In the genomic region with DNA sequence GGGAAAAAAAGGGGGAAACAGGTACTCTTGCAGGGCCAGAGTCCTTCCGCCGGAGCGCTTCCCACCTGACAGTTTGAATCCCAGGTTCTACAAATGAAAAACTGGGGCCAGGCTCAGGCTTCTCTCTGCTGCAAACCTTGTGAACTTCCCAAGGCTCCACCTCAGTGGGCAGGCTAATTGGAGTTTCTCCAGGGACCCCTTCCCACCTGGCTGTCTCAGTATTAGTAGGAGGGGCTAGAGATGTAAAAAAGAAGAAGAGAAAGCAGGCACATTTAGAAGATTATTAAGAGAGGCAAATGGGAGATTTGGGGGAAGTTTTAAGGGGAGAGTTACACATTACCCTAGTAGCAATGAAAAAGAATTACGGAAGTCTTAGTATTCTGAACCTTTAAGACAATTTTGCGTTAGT, we compare ENCODE assay signal across 8 cellular contexts. TPM values are rescaled to one million over a fixed set of nuclear protein-coding genes. Genes with fewer than 3 reads are reported as not detected.
A peak's percentile ranks its signal among the peaks of the same experiment; 100 is the strongest.
DNase-seq lines count a peak whose midpoint lies in the region; ATAC-seq, FAIRE-seq and TF ChIP-seq lines count a peak whose summit lies in the region.

No MANE protein-coding gene starts in this region.

- H3K9ac ChIP-seq in HepG2 (ENCODE audit: insufficient read depth, low read depth, low read length) = peak overlapping the region; percentile 83

- no peaks in the 10 kb centered on the region; the same call in 1 of the 2 replicates for H4K20me1 ChIP-seq in HepG2 (ENCODE audit: insufficient read depth, low read length)

- peak overlapping the region; percentile 97 for H3K4me3 Mint-ChIP-seq in activated naive CD8-positive, alpha-beta T cell treated with anti-CD3 and anti-CD28 coated beads, Interleukin-2, amount 10 ng/mL, durations not matched to agents 7 days and 5 days

- no peak for TF ChIP-seq EP300 in HepG2 (IDR thresholded peaks at IDR 0.05; ENCODE audit: low read depth in 2 of 2, low read length in 2 of 2)
- no peak for TF ChIP-seq EP300 in HepG2 (CRISPR knock-in tag; IDR thresholded peaks at IDR 0.05; ENCODE audit: borderline replicate concordance)

- peaks cover 38% of the 10 kb centered on the region for H3K79me2 ChIP-seq in HepG2 (ENCODE audit: insufficient read depth, low read length)

- TF ChIP-seq POLR2A in HepG2 (IDR thresholded peaks at IDR 0.05; ENCODE audit: insufficient read depth in 1 of 2, low read depth in 2 of 2, low read length in 2 of 2) = peak in 1 of 2 experiments; percentile 58; a peak in 2 of 4 replicates

- H3K4me1 Mint-ChIP-seq in activated naive CD8-positive, alpha-beta T cell treated with anti-CD3 and anti-CD28 coated beads, Interleukin-2, amount 10 ng/mL, durations not matched to agents 7 days and 5 days = peaks cover 62% of the 10 kb centered on the region

- FAIRE-seq in HepG2 (lab: Jason Lieb, UNC) = peak; percentile 76

- TF ChIP-seq CTCF in HepG2 (CRISPR knock-in tag; IDR thresholded peaks at IDR 0.05) (no peak), BE2C (IDR thresholded peaks at IDR 0.05; ENCODE audit: low read depth, low read length) (no peak)

- in situ Hi-C loops in HepG2 (cut with HindIII; ENCODE audit: extremely low pct_ligation_motif_present, low pct_unique_long_range_greater_than_20kb) = loop anchor here (5.0 kb wide), 1 partner anchor 58 kb away; no protein-coding TSS in a partner anchor

- TF ChIP-seq RAD21 in HepG2 (CRISPR knock-in tag; IDR thresholded peaks at IDR 0.05) = no peak

- H3K4me3 ChIP-seq in MG63 (peak overlapping the region; percentile 76), HepG2 (replicated peaks in 1 of 3; ENCODE audit: insufficient read depth in 1 of 3, low read depth in 2 of 3, low read length in 3 of 3) (peak overlapping the region; percentile 72 to 92 (median 86)), BE2C (ENCODE audit: low read depth, low read length) (no peak overlapping the region)

- CTCF ChIA-PET in HepG2 (lab: Yijun Ruan, JAX; ENCODE audit: low intra/inter-chr PET ratio, low total read pairs) = no interaction called here

- H3K4me1 ChIP-seq in HepG2 (ENCODE audit: insufficient read depth, low read length) (peaks cover 50% of the 10 kb centered on the region), BE2C (no peaks in the 10 kb centered on the region)

- peaks cover 14% of the 10 kb centered on the region for H3K36me3 ChIP-seq in MG63
- peaks cover 0 to 8% of the 10 kb centered on the region in 2 experiments; a peak in 4 of 5 replicates for H3K36me3 ChIP-seq in HepG2 (replicated peaks in 1 of 2; ENCODE audit: control insufficient read depth in 1 of 2, insufficient read depth in 2 of 2, low read length in 2 of 2)
- no peaks in the 10 kb centered on the region for H3K36me3 ChIP-seq in BE2C

- peaks cover 62% of the 10 kb centered on the region for H3K36me3 Mint-ChIP-seq in activated naive CD8-positive, alpha-beta T cell treated with anti-CD3 and anti-CD28 coated beads, Interleukin-2, amount 10 ng/mL, durations not matched to agents 7 days and 5 days

- no peaks in the 10 kb centered on the region for H3K27me3 ChIP-seq in MG63
- no peaks in the 10 kb centered on the region; a peak in 1 of 5 replicates for H3K27me3 ChIP-seq in HepG2 (ENCODE audit: control insufficient read depth in 1 of 2, insufficient read depth in 2 of 2, low read length in 2 of 2)
- H3K27me3 ChIP-seq in BE2C = no peaks in the 10 kb centered on the region

- WGBS in HepG2 (ENCODE audit: low lambda C conversion rate) = 4% methylated on average over 5 of the region's 5 CpGs

- H3K9me3 ChIP-seq in MG63 (peaks cover 3% of the 10 kb centered on the region; the same call in 1 of the 2 replicates), HepG2 (ENCODE audit: low read length) (no peaks in the 10 kb centered on the region), BE2C (no peaks in the 10 kb centered on the region)

- peaks cover 14% of the 10 kb centered on the region for H3K9me3 Mint-ChIP-seq in activated naive CD8-positive, alpha-beta T cell treated with anti-CD3 and anti-CD28 coated beads, Interleukin-2, amount 10 ng/mL, durations not matched to agents 7 days and 5 days

- no peak for ATAC-seq in activated naive CD8-positive, alpha-beta T cell treated with anti-CD3 and anti-CD28 coated beads, Interleukin-2, amount 10 ng/mL, durations not matched to agents 7 days and 5 days (ENCODE audit: low read depth)
- ATAC-seq in HepG2 = no peak
- ATAC-seq in left lobe of liver = no peak
- no peak for ATAC-seq in HG02840 (IDR thresholded peaks at IDR 0.05; ENCODE audit: low FRiP score, unreplicated experiment)

- no peak overlapping the region for H2AFZ ChIP-seq in HepG2 (ENCODE audit: low read length)

- H3K27ac ChIP-seq in HepG2 (ENCODE audit: extremely low read length, insufficient read depth, low read length) (peak overlapping the region; percentile 82), temporal lobe (ENCODE audit: low read depth, low read length) (peak overlapping the region; percentile 21)

- DNase-seq in ELR (ENCODE audit: low read depth) (peak; percentile 14), MG63 (no peak), HepG2 (ENCODE audit: low spot score) (no peak), left lobe of liver (ENCODE audit: low spot score) (no peak), BE2C (no peak)
- no peak for DNase-seq in activated naive CD8-positive, alpha-beta T cell treated with anti-CD3 and anti-CD28 coated beads, Interleukin-2, amount 10 ng/mL, durations not matched to agents 7 days and 5 days

- peak overlapping the region; percentile 99 for H3K27ac Mint-ChIP-seq in activated naive CD8-positive, alpha-beta T cell treated with anti-CD3 and anti-CD28 coated beads, Interleukin-2, amount 10 ng/mL, durations not matched to agents 7 days and 5 days

- POLR2A ChIA-PET in activated naive CD8-positive, alpha-beta T cell treated with anti-CD3 and anti-CD28 coated beads, Interleukin-2, amount 10 ng/mL, durations not matched to agents 7 days and 5 days (lab: Charles Lee) = interaction anchor here (1.0 to 13.8 kb wide), 8 partner anchors 9 to 219 kb away, joined by 3 to 499 read pairs (median 38); partner anchors contain the start of genes CD69 and CLEC2D
- POLR2A ChIA-PET in HepG2 (lab: Yijun Ruan, JAX) = no interaction called here

- no peaks in the 10 kb centered on the region for H3K27me3 Mint-ChIP-seq in activated naive CD8-positive, alpha-beta T cell treated with anti-CD3 and anti-CD28 coated beads, Interleukin-2, amount 10 ng/mL, durations not matched to agents 7 days and 5 days

- intact Hi-C loops in HepG2 (cut with micrococcal nuclease; ENCODE audit: unreplicated experiment) = no loop called here

- H3K4me2 ChIP-seq in HepG2 (ENCODE audit: low read depth, low read length) = peak overlapping the region; percentile 83

- no TSS peak for BruUV-seq in HepG2 (replicated peaks; lab: Mats Ljungman, UMichigan)

RNA-seq across cellular contexts. Expression of gene CLEC2D, which starts 20.0 kb away (rescaled TPM):
- 0.23 and 3.5 TPM in 2 replicates for total RNA-seq in MG63 (2014; rRNA removed; shearing (Covaris generic); ENCODE audit: low replicate concordance)
- 100 to 1,000 TPM; 280 to 301 TPM for total RNA-seq in activated naive CD8-positive, alpha-beta T cell treated with anti-CD3 and anti-CD28 coated beads, Interleukin-2, amount 10 ng/mL, durations not matched to agents 7 days and 5 days
- total RNA-seq in HepG2 (2016; rRNA removed; fragmentation: Illumina TruSeq; extraction: Trizol) (0.69 and 2.5 TPM in 2 replicates), temporal lobe (9.1 TPM), left lobe of liver (1.6 TPM)
- 4.0 TPM in 2 replicates for total RNA-seq in HepG2 (2016; cell fraction: cytosol; rRNA removed; fragmentation: Illumina TruSeq; extraction: Trizol; ENCODE audit: low read depth)
- total RNA-seq in HepG2 (2016; cell fraction: insoluble cytoplasmic fraction; rRNA removed; fragmentation: Illumina TruSeq; extraction: Trizol) = 0.18 and 2.5 TPM in 2 replicates
- 0.87 and 2.4 TPM in 2 replicates for total RNA-seq in HepG2 (2016; cell fraction: membrane; rRNA removed; fragmentation: Illumina TruSeq; extraction: Trizol)
- 7.5 and 7.7 TPM in 2 replicates for total RNA-seq in HepG2 (2016; cell fraction: nucleus; rRNA removed; fragmentation: Illumina TruSeq; extraction: Trizol)
- 7.7 and 8.6 TPM in 2 replicates for polyA plus RNA-seq in HepG2 (2011; rRNA removed)
- polyA plus RNA-seq in HepG2 (2011; cell fraction: cytosol; rRNA removed) = 0.85 and 3.0 TPM in 2 replicates
- 30.5 and 31.4 TPM in 2 replicates for polyA plus RNA-seq in HepG2 (2011; cell fraction: nucleus; rRNA removed)
- polyA plus RNA-seq in HepG2 (2012) = 5.3 and 5.9 TPM in 2 replicates
- 0.26 and 0.28 TPM in 2 replicates for polyA plus RNA-seq in HepG2 (2016; cell fraction: cytosol; fragmentation: Illumina TruSeq; extraction: Trizol; ENCODE audit: low read depth)
- polyA plus RNA-seq in HepG2 (2016; cell fraction: insoluble cytoplasmic fraction; fragmentation: Illumina TruSeq; extraction: Trizol; ENCODE audit: low read depth) = 0.49 and 1.2 TPM in 2 replicates
- 0.22 and 0.38 TPM in 2 replicates for polyA plus RNA-seq in HepG2 (2016; cell fraction: membrane; fragmentation: Illumina TruSeq; extraction: Trizol; ENCODE audit: low read depth)
- polyA plus RNA-seq in HepG2 (2016; cell fraction: nucleus; fragmentation: Illumina TruSeq; extraction: Trizol; ENCODE audit: insufficient read depth, low read depth) = 19.9 and 22.7 TPM in 2 replicates
- 0.42 and 2.6 TPM in 2 replicates for polyA minus RNA-seq in HepG2 (2011; rRNA and poly(A)+ RNA removed; ENCODE audit: low replicate concordance)
- 0.26 and 2.0 TPM in 2 replicates for polyA minus RNA-seq in HepG2 (2011; cell fraction: cytosol; rRNA and poly(A)+ RNA removed)
- 26.3 and 30.8 TPM in 2 replicates for polyA minus RNA-seq in HepG2 (2011; cell fraction: nucleus; rRNA and poly(A)+ RNA removed)
- polyA plus RNA-seq in BE2C (2012; ENCODE audit: insufficient read depth, insufficient read length, low read depth) = 1.1 TPM

RNA-seq across cellular contexts. Expression of gene KLRB1, which starts 41.8 kb away (rescaled TPM):
- total RNA-seq in MG63 (2014; rRNA removed; shearing (Covaris generic); ENCODE audit: low replicate concordance) = not detected in 2 replicates
- total RNA-seq in activated naive CD8-positive, alpha-beta T cell treated with anti-CD3 and anti-CD28 coated beads, Interleukin-2, amount 10 ng/mL, durations not matched to agents 7 days and 5 days = 10 to 100 TPM; 17.1 to 22.0 TPM
- total RNA-seq in HepG2 (2016; rRNA removed; fragmentation: Illumina TruSeq; extraction: Trizol) (not detected in 2 replicates), temporal lobe (not detected), left lobe of liver (0.15 TPM)
- total RNA-seq in HepG2 (2016; cell fraction: cytosol; rRNA removed; fragmentation: Illumina TruSeq; extraction: Trizol; ENCODE audit: low read depth) = not detected in 2 replicates
- total RNA-seq in HepG2 (2016; cell fraction: insoluble cytoplasmic fraction; rRNA removed; fragmentation: Illumina TruSeq; extraction: Trizol) = not detected in 2 replicates
- not detected in 2 replicates for total RNA-seq in HepG2 (2016; cell fraction: membrane; rRNA removed; fragmentation: Illumina TruSeq; extraction: Trizol)
- total RNA-seq in HepG2 (2016; cell fraction: nucleus; rRNA removed; fragmentation: Illumina TruSeq; extraction: Trizol) = not detected in 2 replicates
- polyA plus RNA-seq in HepG2 (2011; rRNA removed) = not detected in 2 replicates
- polyA plus RNA-seq in HepG2 (2011; cell fraction: cytosol; rRNA removed) = not detected in 2 replicates
- polyA plus RNA-seq in HepG2 (2011; cell fraction: nucleus; rRNA removed) = not detected in 2 replicates
- polyA plus RNA-seq in HepG2 (2012) = not detected in 2 replicates
- not detected in 2 replicates for polyA plus RNA-seq in HepG2 (2016; cell fraction: cytosol; fragmentation: Illumina TruSeq; extraction: Trizol; ENCODE audit: low read depth)
- polyA plus RNA-seq in HepG2 (2016; cell fraction: insoluble cytoplasmic fraction; fragmentation: Illumina TruSeq; extraction: Trizol; ENCODE audit: low read depth) = not detected in 2 replicates
- polyA plus RNA-seq in HepG2 (2016; cell fraction: membrane; fragmentation: Illumina TruSeq; extraction: Trizol; ENCODE audit: low read depth) = not detected in 2 replicates
- polyA plus RNA-seq in HepG2 (2016; cell fraction: nucleus; fragmentation: Illumina TruSeq; extraction: Trizol; ENCODE audit: insufficient read depth, low read depth) = not detected in 2 replicates
- not detected in 2 replicates for polyA minus RNA-seq in HepG2 (2011; rRNA and poly(A)+ RNA removed; ENCODE audit: low replicate concordance)
- not detected in 2 replicates for polyA minus RNA-seq in HepG2 (2011; cell fraction: cytosol; rRNA and poly(A)+ RNA removed)
- not detected in 2 replicates for polyA minus RNA-seq in HepG2 (2011; cell fraction: nucleus; rRNA and poly(A)+ RNA removed)
- polyA plus RNA-seq in BE2C (2012; ENCODE audit: insufficient read depth, insufficient read length, low read depth) = not detected

Comparison
In these comparisons a context has a peak if more than half of its experiments do, and no peak if none do; other contexts are left out.
1. RNA of gene CLEC2D, which starts 20.0 kb away (total RNA-seq): 280 to 301 TPM in activated naive CD8-positive, alpha-beta T cell treated with anti-CD3 and anti-CD28 coated beads, Interleukin-2, amount 10 ng/mL, durations not matched to agents 7 days and 5 days; 9.1 TPM in temporal lobe (single experiment), 0.18 to 7.7 TPM in HepG2, 1.6 TPM in left lobe of liver (single experiment) and 0.23 to 3.5 TPM in MG63; every median in the first group is over 10 times any median in the second.
2. RNA of gene KLRB1, which starts 41.8 kb away (total RNA-seq): 17.1 to 22.0 TPM in activated naive CD8-positive, alpha-beta T cell treated with anti-CD3 and anti-CD28 coated beads, Interleukin-2, amount 10 ng/mL, durations not matched to agents 7 days and 5 days; 0.15 TPM in left lobe of liver (single experiment), not detected in MG63, not detected in HepG2 and not detected in temporal lobe (single experiment); every median in the first group is over 10 times any median in the second.